In the genomic region with DNA sequence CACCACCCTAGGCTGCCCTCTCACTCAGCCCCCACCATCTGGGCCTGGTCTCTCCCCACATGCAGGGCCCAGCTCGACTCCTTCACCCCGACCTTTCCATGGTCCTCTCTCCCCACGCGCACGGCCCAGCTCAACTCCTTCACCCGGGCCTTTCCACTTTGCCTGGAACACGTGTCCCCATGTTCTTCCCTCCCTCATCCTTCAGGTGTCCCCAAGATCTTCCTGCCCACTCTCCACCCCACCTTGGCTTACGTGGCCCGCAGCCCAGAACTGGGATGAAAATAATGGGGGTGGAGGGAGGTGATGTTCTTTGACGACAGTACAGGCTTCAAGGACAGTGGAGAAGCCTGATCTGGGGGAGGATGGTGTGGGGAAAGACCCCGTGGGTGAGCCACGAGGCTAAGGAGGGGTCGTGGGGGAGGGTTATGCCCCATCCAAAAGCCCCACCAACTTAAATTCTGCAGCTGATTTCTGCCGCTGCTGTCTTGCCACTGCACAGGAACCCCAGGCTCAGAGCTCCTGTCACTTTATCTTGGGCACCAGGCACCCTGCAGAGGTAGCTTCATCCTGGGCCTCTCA, we compare ENCODE assay signal across 12 cellular contexts. TPM values are rescaled to one million over a fixed set of nuclear protein-coding genes. Genes with fewer than 3 reads are reported as not detected.
A peak's percentile ranks its signal among the peaks of the same experiment; 100 is the strongest.
DNase-seq lines count a peak whose midpoint lies in the region; ATAC-seq and TF ChIP-seq lines count a peak whose summit lies in the region.
"Had no signal": no experiment of that assay in that cellular context is flagged by ENCODE, and none has a peak within 500 bp of the region (broad histone marks: within the 10 kb centered on the region; RNA-seq: fewer than 3 reads in every experiment).

No MANE protein-coding gene starts in this region.

- H3K4me1 Mint-ChIP-seq in activated CD4-positive, alpha-beta T cell treated with anti-CD3 and anti-CD28 coated beads, Interleukin-2, amount 10 ng/mL, durations not matched to agents 24 days and 14 days = peaks cover 68% of the 10 kb centered on the region
- H3K4me1 Mint-ChIP-seq in effector memory CD8-positive, alpha-beta T cell (ENCODE audit: low read depth in 2 of 2) = peaks cover 45 to 55% of the 10 kb centered on the region in 2 donors
- peaks cover 55% of the 10 kb centered on the region for H3K4me1 Mint-ChIP-seq in stimulated activated effector memory CD8-positive, alpha-beta T cell treated with anti-CD3 and anti-CD28 coated beads, Interleukin-12 subunit alpha, Interleukin-12 subunit beta, amount 100 ng/mL, for 72 hours

- H4K20me1 ChIP-seq in OCI-LY3 (ENCODE audit: insufficient read depth, low read length) = no peaks in the 10 kb centered on the region

- no peaks in the 10 kb centered on the region for H3K79me2 ChIP-seq in OCI-LY3 (ENCODE audit: low read length)

- peaks cover 5% of the 10 kb centered on the region for H3K9me3 Mint-ChIP-seq in activated CD4-positive, alpha-beta T cell treated with anti-CD3 and anti-CD28 coated beads, Interleukin-2, amount 10 ng/mL, durations not matched to agents 24 days and 14 days
- H3K9me3 Mint-ChIP-seq in effector memory CD8-positive, alpha-beta T cell = no peaks in the 10 kb centered on the region
- no peaks in the 10 kb centered on the region for H3K9me3 Mint-ChIP-seq in stimulated activated effector memory CD8-positive, alpha-beta T cell treated with anti-CD3 and anti-CD28 coated beads, Interleukin-12 subunit alpha, Interleukin-12 subunit beta, amount 100 ng/mL, for 72 hours

- DNase-seq in activated CD4-positive, alpha-beta T cell treated with anti-CD3 and anti-CD28 coated beads, Interleukin-2, amount 10 ng/mL, durations not matched to agents 24 days and 14 days = no peak
- DNase-seq in activated CD4-positive, alpha-beta T cell treated with anti-CD3 and anti-CD28 coated beads, Interleukin-2, amount 50 U/mL, for 48 hours = no peak
- no peak for DNase-seq in effector memory CD8-positive, alpha-beta T cell
- no peak for DNase-seq in stimulated activated effector memory CD8-positive, alpha-beta T cell treated with anti-CD3 and anti-CD28 coated beads, Interleukin-12 subunit alpha, Interleukin-12 subunit beta, amount 100 ng/mL, for 72 hours (ENCODE audit: low spot score in 2 of 2)
- DNase-seq in C1 segment of cervical spinal cord (lab: John Stamatoyannopoulos, UW) = no peak
- no peak for DNase-seq in left colon
- DNase-seq: NCI-H1105, testis had no signal

- H3K27me3 Mint-ChIP-seq in activated CD4-positive, alpha-beta T cell treated with anti-CD3 and anti-CD28 coated beads, Interleukin-2, amount 10 ng/mL, durations not matched to agents 24 days and 14 days = no peaks in the 10 kb centered on the region
- H3K27me3 Mint-ChIP-seq in effector memory CD8-positive, alpha-beta T cell = no peaks in the 10 kb centered on the region

- TF ChIP-seq CTCF in OCI-LY3 (IDR thresholded peaks at IDR 0.05; ENCODE audit: low read depth, low read length) = no peak

- H3K27me3 ChIP-seq in OCI-LY3 (ENCODE audit: low read depth, low read length) = no peaks in the 10 kb centered on the region
- H3K27me3 ChIP-seq: ovary, testis had no signal

- H3K36me3 Mint-ChIP-seq in activated CD4-positive, alpha-beta T cell treated with anti-CD3 and anti-CD28 coated beads, Interleukin-2, amount 10 ng/mL, durations not matched to agents 24 days and 14 days (ENCODE audit: low read depth) = peaks cover 17% of the 10 kb centered on the region
- peaks cover 10% of the 10 kb centered on the region for H3K36me3 Mint-ChIP-seq in effector memory CD8-positive, alpha-beta T cell (ENCODE audit: insufficient read depth)
- H3K36me3 Mint-ChIP-seq in stimulated activated effector memory CD8-positive, alpha-beta T cell treated with anti-CD3 and anti-CD28 coated beads, Interleukin-12 subunit alpha, Interleukin-12 subunit beta, amount 100 ng/mL, for 72 hours = peaks cover 20% of the 10 kb centered on the region

- no peaks in the 10 kb centered on the region for H3K9me3 ChIP-seq in OCI-LY3 (ENCODE audit: insufficient read depth, low read length)
- H3K9me3 ChIP-seq: ovary, testis had no signal

- peak overlapping the region; percentile 74 for H3K4me3 Mint-ChIP-seq in activated CD4-positive, alpha-beta T cell treated with anti-CD3 and anti-CD28 coated beads, Interleukin-2, amount 10 ng/mL, durations not matched to agents 24 days and 14 days
- peak overlapping the region; percentile 72 to 76 for H3K4me3 Mint-ChIP-seq in effector memory CD8-positive, alpha-beta T cell
- H3K4me3 Mint-ChIP-seq in stimulated activated effector memory CD8-positive, alpha-beta T cell treated with anti-CD3 and anti-CD28 coated beads, Interleukin-12 subunit alpha, Interleukin-12 subunit beta, amount 100 ng/mL, for 72 hours = peak overlapping the region; percentile 66

- peak overlapping the region; percentile 41 for H3K4me2 ChIP-seq in OCI-LY3 (ENCODE audit: low read length)

- intact Hi-C loops in activated CD4-positive, alpha-beta T cell treated with anti-CD3 and anti-CD28 coated beads, Interleukin-2, amount 10 ng/mL, durations not matched to agents 24 days and 14 days (cut with micrococcal nuclease) = loop anchor here (2.0 to 5.0 kb wide), 2 partner anchors 208 to 224 kb away; no protein-coding TSS in a partner anchor
- intact Hi-C loops in left colon (cut with DNase I, micrococcal nuclease) = loop anchor here in 1 of 2 donors (5.0 kb wide), 1 partner anchor 108 kb away; no protein-coding TSS in a partner anchor

- peak overlapping the region; percentile 75 for H3K9ac ChIP-seq in OCI-LY3 (ENCODE audit: low read length)

- H2AFZ ChIP-seq in OCI-LY3 (ENCODE audit: low read depth, low read length) = no peak overlapping the region

- ATAC-seq in effector memory CD8-positive, alpha-beta T cell (replicated peaks) = no peak
- ATAC-seq in stimulated activated effector memory CD8-positive, alpha-beta T cell treated with anti-CD3 and anti-CD28 coated beads, Interleukin-12 subunit alpha, Interleukin-12 subunit beta, amount 100 ng/mL, for 72 hours = no peak
- ATAC-seq in HG02973 (IDR thresholded peaks at IDR 0.05; ENCODE audit: unreplicated experiment) = no peak
- ATAC-seq in left colon = no peak

- H3K27ac ChIP-seq in OCI-LY3 (ENCODE audit: low read length) = peak overlapping the region; percentile 94
- H3K27ac ChIP-seq: ovary, testis, VCaP had no signal

- no peaks in the 10 kb centered on the region for H3K36me3 ChIP-seq in OCI-LY3 (replicated peaks; ENCODE audit: low read depth, low read length)
- H3K36me3 ChIP-seq: ovary had no signal

- peak overlapping the region; percentile 2 for H3K4me3 ChIP-seq in OCI-LY3 (ENCODE audit: low read length)
- H3K4me3 ChIP-seq: ovary, testis had no signal

- H3K27ac Mint-ChIP-seq in activated CD4-positive, alpha-beta T cell treated with anti-CD3 and anti-CD28 coated beads, Interleukin-2, amount 10 ng/mL, durations not matched to agents 24 days and 14 days = peak overlapping the region; percentile 97
- H3K27ac Mint-ChIP-seq in effector memory CD8-positive, alpha-beta T cell = peak overlapping the region; percentile 85 to 86
- H3K27ac Mint-ChIP-seq in stimulated activated effector memory CD8-positive, alpha-beta T cell treated with anti-CD3 and anti-CD28 coated beads, Interleukin-12 subunit alpha, Interleukin-12 subunit beta, amount 100 ng/mL, for 72 hours = peak overlapping the region; percentile 93

- H3K4me1 ChIP-seq in OCI-LY3 (ENCODE audit: low read length) = peaks cover 48% of the 10 kb centered on the region
- H3K4me1 ChIP-seq: testis had no signal

RNA-seq across cellular contexts. Expression of gene MEAK7, which starts 9.9 kb away (rescaled TPM):
- total RNA-seq in activated CD4-positive, alpha-beta T cell treated with anti-CD3 and anti-CD28 coated beads, Interleukin-2, amount 10 ng/mL, durations not matched to agents 24 days and 14 days = 11.7 and 12.5 TPM in 2 replicates
- total RNA-seq in left colon = 10 to 100 TPM; 21.1 to 22.2 TPM
